ENCODE assay signal across 8 cellular contexts in the genomic region with DNA sequence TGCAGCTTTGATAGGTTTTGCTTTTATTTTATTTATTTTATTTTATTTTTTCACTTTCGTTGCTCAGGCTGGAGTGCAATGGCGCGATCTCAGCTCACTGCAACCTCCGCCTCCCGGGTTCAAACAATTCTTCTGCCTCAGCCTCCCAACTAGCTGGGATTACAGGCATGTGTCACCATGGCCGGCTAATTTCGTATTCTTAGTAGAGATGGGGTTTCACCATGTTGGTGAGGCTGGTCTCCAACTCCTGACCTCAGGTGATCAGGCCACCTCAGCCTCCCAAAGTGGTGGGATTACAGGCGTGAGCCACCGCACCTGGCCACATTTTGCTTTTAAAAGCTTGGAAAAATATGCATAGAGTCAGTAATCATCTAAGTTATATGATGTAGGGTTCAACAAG. TPM values are rescaled to one million over a fixed set of nuclear protein-coding genes. Genes with fewer than 3 reads are reported as not detected.
DNase-seq lines count a peak whose midpoint lies in the region; ATAC-seq and TF ChIP-seq lines count a peak whose summit lies in the region.
"Not testable (repeated sequence)": the region's sequence is repeated elsewhere in the genome, so short reads cannot be mapped to it uniquely, and the experiment has no call there.

No MANE protein-coding gene starts in this region.

- CTCF ChIA-PET in Calu3 (lab: Charles Lee) = interaction anchor here (1.4 to 1.5 kb wide), 2 partner anchors 27 to 217 kb away, joined by 6 to 7 read pairs; no protein-coding TSS in a partner anchor
- CTCF ChIA-PET in activated CD8-positive, alpha-beta T cell treated with anti-CD3 and anti-CD28 coated beads, Interleukin-2, amount 10 ng/mL, durations not matched to agents 7 days and 5 days (lab: Charles Lee) = interaction anchor here (0.7 to 3.7 kb wide), 7 partner anchors 29 to 607 kb away, joined by 3 to 28 read pairs (median 6); a partner anchor contains a TSS
- CTCF ChIA-PET in MCF 10A (lab: Yijun Ruan, JAX) = interaction anchor here (0.6 to 3.4 kb wide), 10 partner anchors 23 to 603 kb away, joined by 3 to 93 read pairs (median 9); a partner anchor contains a TSS

- peaks cover 0 to 68% (median 53%) of the 10 kb centered on the region in 4 donors for H3K4me1 ChIP-seq in sigmoid colon

- WGBS in sigmoid colon, 2 donors = 81 to 84% methylated on average over 9 of the region's 9 CpGs

- not testable (repeated sequence) for DNase-seq in Calu3; NB4 (ENCODE audit: low read depth); activated CD8-positive, alpha-beta T cell treated with anti-CD3 and anti-CD28 coated beads, Interleukin-2, amount 10 ng/mL, durations not matched to agents 7 days and 5 days; MCF 10A (ENCODE audit: unreplicated experiment); fibroblast of villous mesenchyme (ENCODE audit: low read depth); memory B cell (ENCODE audit: low spot score in 2 of 2); sigmoid colon; type B pancreatic cell (ENCODE audit: extremely low spot score, unreplicated experiment)

- ATAC-seq in activated CD8-positive, alpha-beta T cell treated with anti-CD3 and anti-CD28 coated beads, Interleukin-2, amount 10 ng/mL, durations not matched to agents 7 days and 5 days; memory B cell (ENCODE audit: low read depth): not testable (repeated sequence)

- not testable (repeated sequence) for H3K27ac Mint-ChIP-seq in Calu3 (ENCODE audit: unreplicated experiment); activated CD8-positive, alpha-beta T cell treated with anti-CD3 and anti-CD28 coated beads, Interleukin-2, amount 10 ng/mL, durations not matched to agents 7 days and 5 days; MCF 10A (ENCODE audit: low read depth, unreplicated experiment); type B pancreatic cell
- H3K27ac Mint-ChIP-seq in memory B cell = peak overlapping the region; percentile 8

- H3K4me3 ChIP-seq in NB4 (ENCODE audit: low read depth, low read length) = peak overlapping the region; percentile 96
- peak overlapping the region; percentile 14 for H3K4me3 ChIP-seq in fibroblast of villous mesenchyme (ENCODE audit: low read depth, low read length)
- H3K4me3 ChIP-seq in sigmoid colon = peak overlapping the region; percentile 8 to 90 (median 52)

- not testable (repeated sequence) for H3K27me3 ChIP-seq in sigmoid colon

- TF ChIP-seq EP300 in sigmoid colon (IDR thresholded peaks at IDR 0.05) = not testable (repeated sequence)

- not testable (repeated sequence) for H3K9me3 Mint-ChIP-seq in Calu3 (ENCODE audit: low read depth, unreplicated experiment); activated CD8-positive, alpha-beta T cell treated with anti-CD3 and anti-CD28 coated beads, Interleukin-2, amount 10 ng/mL, durations not matched to agents 7 days and 5 days (ENCODE audit: insufficient read depth); MCF 10A (ENCODE audit: unreplicated experiment); memory B cell; type B pancreatic cell

- POLR2A ChIA-PET in activated CD8-positive, alpha-beta T cell treated with anti-CD3 and anti-CD28 coated beads, Interleukin-2, amount 10 ng/mL, durations not matched to agents 7 days and 5 days (lab: Charles Lee) = interaction anchor here (0.7 kb wide), 1 partner anchor 26 kb away, joined by 3 read pairs; no protein-coding TSS in a partner anchor
- POLR2A ChIA-PET in MCF 10A (lab: Yijun Ruan, JAX) = interaction anchor here (0.6 to 5.8 kb wide), 21 partner anchors 9 to 1003 kb away, joined by 3 to 127 read pairs (median 12); a partner anchor contains a TSS

- H3K27ac ChIP-seq in sigmoid colon = peak overlapping the region in 2 of 4 donors; percentile 100

- H3K4me3 Mint-ChIP-seq in Calu3 (ENCODE audit: low read depth, unreplicated experiment) (peak overlapping the region; percentile 79), MCF 10A (ENCODE audit: unreplicated experiment) (peak overlapping the region; percentile 94), memory B cell (peak overlapping the region; percentile 67), type B pancreatic cell (peak overlapping the region; percentile 75)
- peak overlapping the region; percentile 80 for H3K4me3 Mint-ChIP-seq in activated CD8-positive, alpha-beta T cell treated with anti-CD3 and anti-CD28 coated beads, Interleukin-2, amount 10 ng/mL, durations not matched to agents 7 days and 5 days

- not testable (repeated sequence) for H3K36me3 ChIP-seq in sigmoid colon

- TF ChIP-seq CTCF in Calu3 (IDR thresholded peaks at IDR 0.05; ENCODE audit: unreplicated experiment); NB4 (IDR thresholded peaks at IDR 0.05; ENCODE audit: low read depth, low read length); MCF 10A (IDR thresholded peaks at IDR 0.05; ENCODE audit: unreplicated experiment); fibroblast of villous mesenchyme (IDR thresholded peaks at IDR 0.05; ENCODE audit: insufficient read depth, low read depth, low read length); sigmoid colon (IDR thresholded peaks at IDR 0.05); type B pancreatic cell (conservative IDR thresholded peaks at IDR 0.05): not testable (repeated sequence)

- intact Hi-C loops in Calu3 (cut with micrococcal nuclease; ENCODE audit: unreplicated experiment) (loop anchor here (1.0 kb wide), 1 partner anchor 51 kb away; no protein-coding TSS in a partner anchor), MCF 10A (cut with micrococcal nuclease) (loop anchor here (5.0 kb wide), 3 partner anchors 154 to 504 kb away; a partner anchor contains a TSS), sigmoid colon (cut with DNase I) (loop anchor here (5.0 to 10.0 kb wide), 4 partner anchors 126 to 507 kb away; a partner anchor contains a TSS)

- H3K27me3 Mint-ChIP-seq in Calu3 (ENCODE audit: unreplicated experiment); activated CD8-positive, alpha-beta T cell treated with anti-CD3 and anti-CD28 coated beads, Interleukin-2, amount 10 ng/mL, durations not matched to agents 7 days and 5 days (ENCODE audit: low read depth); MCF 10A (ENCODE audit: insufficient read depth, unreplicated experiment); memory B cell; type B pancreatic cell: not testable (repeated sequence)

- TF ChIP-seq POLR2A in NB4 (IDR thresholded peaks at IDR 0.05; ENCODE audit: extremely low read depth, insufficient read length); sigmoid colon (IDR thresholded peaks at IDR 0.05): not testable (repeated sequence)

- H3K36me3 Mint-ChIP-seq in Calu3 (ENCODE audit: insufficient read depth, unreplicated experiment) = peaks cover 47% of the 10 kb centered on the region
- H3K36me3 Mint-ChIP-seq in activated CD8-positive, alpha-beta T cell treated with anti-CD3 and anti-CD28 coated beads, Interleukin-2, amount 10 ng/mL, durations not matched to agents 7 days and 5 days (ENCODE audit: low read depth) = peaks cover 36% of the 10 kb centered on the region
- H3K36me3 Mint-ChIP-seq in MCF 10A (ENCODE audit: insufficient read depth, unreplicated experiment); memory B cell; type B pancreatic cell: not testable (repeated sequence)

- H3K9me3 ChIP-seq in sigmoid colon = not testable (repeated sequence)

- H3K4me1 Mint-ChIP-seq in Calu3 (ENCODE audit: low read depth, unreplicated experiment) (peaks cover 47% of the 10 kb centered on the region), MCF 10A (ENCODE audit: insufficient read depth, unreplicated experiment) (peaks cover 49% of the 10 kb centered on the region), memory B cell (peaks cover 39% of the 10 kb centered on the region), type B pancreatic cell (ENCODE audit: unreplicated experiment) (peaks cover 31% of the 10 kb centered on the region)
- peaks cover 63% of the 10 kb centered on the region for H3K4me1 Mint-ChIP-seq in activated CD8-positive, alpha-beta T cell treated with anti-CD3 and anti-CD28 coated beads, Interleukin-2, amount 10 ng/mL, durations not matched to agents 7 days and 5 days (ENCODE audit: low read depth)

- not testable (repeated sequence) for BruUV-seq in Calu3 (replicated peaks; lab: Mats Ljungman, UMichigan); MCF 10A (replicated peaks; lab: Mats Ljungman, UMichigan)

RNA-seq across cellular contexts. Expression of a gene that starts 2.8 kb away (rescaled TPM):
- total RNA-seq in Calu3 (2022) = 42.9 and 45.2 TPM in 2 replicates
- 10 to 100 TPM; 66.7 to 72.3 TPM for total RNA-seq in activated CD8-positive, alpha-beta T cell treated with anti-CD3 and anti-CD28 coated beads, Interleukin-2, amount 10 ng/mL, durations not matched to agents 7 days and 5 days
- total RNA-seq in MCF 10A (2022) = 37.5 and 38.6 TPM in 2 replicates
- total RNA-seq in fibroblast of villous mesenchyme = 21.9 and 29.4 TPM in 2 replicates
- total RNA-seq in sigmoid colon = 10 to 100 TPM; 25.9 to 47.1 (median 31.4) TPM
- polyA plus RNA-seq in sigmoid colon = 10 to 100 TPM; 46.2 to 62.7 (median 50.4) TPM
- 20.6 and 34.0 TPM in 2 replicates for total RNA-seq in type B pancreatic cell (ENCODE audit: low replicate concordance)

Comparison
In these comparisons a context has a peak if more than half of its experiments do, and no peak if none do; other contexts are left out.
1. H3K4me3 ChIP-seq: peak in every context shown above with its lines; median percentile 96 in NB4; 52 in sigmoid colon; 14 in fibroblast of villous mesenchyme.